In genomic region chr10:131006458-131007256, GRCh38 we compare ENCODE assay signal across 23 cellular contexts.
DNase-seq lines count a peak whose midpoint lies in the region; ATAC-seq and TF ChIP-seq lines count a peak whose summit lies in the region.
"Had no signal": no experiment of that assay in that cellular context is flagged by ENCODE, and none has a peak within 500 bp of the region (broad histone marks: within the 10 kb centered on the region; RNA-seq: fewer than 3 reads in every experiment).

No MANE protein-coding gene starts in this region.

- no peak overlapping the region for H3K27ac Mint-ChIP-seq in activated T-helper 17 cell treated with anti-CD3 and anti-CD28 coated beads, Interleukin-2, amount 50 U/mL, for 72 hours
- H3K27ac Mint-ChIP-seq: CD14-positive monocyte; CD4-positive, alpha-beta T cell; CD8-positive, alpha-beta memory T cell had no signal

- peaks cover 0 to 8% (median 2%) of the 10 kb centered on the region in 8 donors for H3K9me3 ChIP-seq in spleen
- H3K9me3 ChIP-seq: A549, BE2C had no signal

- no peak for TF ChIP-seq CTCF in coronary artery (IDR thresholded peaks at IDR 0.05)
- TF ChIP-seq CTCF in spleen (IDR thresholded peaks at IDR 0.05 in 8 of 11, conservative IDR thresholded peaks at IDR 0.05 in 3 of 11), result no peak

- H3K4me3 Mint-ChIP-seq in activated T-helper 17 cell treated with anti-CD3 and anti-CD28 coated beads, Interleukin-2, amount 50 U/mL, for 72 hours, result no peak overlapping the region
- H3K4me3 Mint-ChIP-seq: CD14-positive monocyte; CD4-positive, alpha-beta T cell; CD8-positive, alpha-beta memory T cell had no signal

- no peak overlapping the region for H3K27ac ChIP-seq in coronary artery
- no peak overlapping the region for H3K27ac ChIP-seq in spleen
- H3K27ac ChIP-seq: A549; BLaER1 treated with 17β-estradiol and CSF1 and Interleukin-3, amounts not matched to agents 10 nM and 100 nM had no signal

- H3K27me3 Mint-ChIP-seq in activated T-helper 17 cell treated with anti-CD3 and anti-CD28 coated beads, Interleukin-2, amount 50 U/mL, for 72 hours, result no peaks in the 10 kb centered on the region
- H3K27me3 Mint-ChIP-seq: CD4-positive, alpha-beta T cell; CD8-positive, alpha-beta memory T cell had no signal

- H3K9me3 Mint-ChIP-seq in activated T-helper 17 cell treated with anti-CD3 and anti-CD28 coated beads, Interleukin-2, amount 50 U/mL, for 72 hours, result no peaks in the 10 kb centered on the region
- H3K9me3 Mint-ChIP-seq: CD4-positive, alpha-beta T cell had no signal

- DNase-seq in activated effector memory CD4-positive, alpha-beta T cell treated with anti-CD3 and anti-CD28 coated beads, Interleukin-2, amount 50 U/mL, for 16 hours, result peak; percentile 38
- DNase-seq in activated effector memory CD4-positive, alpha-beta T cell treated with Interleukin-2 at 50 U/mL for 16 hours, result no peak
- DNase-seq in coronary artery (ENCODE audit: low spot score), result peak; percentile 16
- peak; percentile 31 for DNase-seq in left lobe of liver (ENCODE audit: low spot score)
- peak; percentile 58 for DNase-seq in spleen
- DNase-seq in DMS 273 (lab: John Stamatoyannopoulos, UW; ENCODE audit: unreplicated experiment), result no peak
- no peak for DNase-seq in KBM-7
- DNase-seq: 8988T; ACHN; AML-193; BE2C; CD8-positive, alpha-beta memory T cell; DMS53; DMS79 treated with DMSO at 0.1 percent for 48 hours; GF-D8; GOT3; H7; HCEC 1CT had no signal

- no peaks in the 10 kb centered on the region for H3K4me1 Mint-ChIP-seq in activated T-helper 17 cell treated with anti-CD3 and anti-CD28 coated beads, Interleukin-2, amount 50 U/mL, for 72 hours
- H3K4me1 Mint-ChIP-seq: CD14-positive monocyte; CD8-positive, alpha-beta memory T cell had no signal

- H3K36me3 ChIP-seq in spleen, result no peaks in the 10 kb centered on the region
- H3K36me3 ChIP-seq: BE2C; BLaER1 treated with 17β-estradiol and CSF1 and Interleukin-3, amounts not matched to agents 10 nM and 100 nM had no signal

- in situ Hi-C loops in KBM-7 (cut with MboI; ENCODE audit: low pct_unique_long_range_greater_than_20kb, low sequenced_read_pairs), result no loop called here

- H3K27me3 ChIP-seq in spleen (replicated peaks in 1 of 7), result peaks cover 0 to 4% (median 0%) of the 10 kb centered on the region in 7 donors
- H3K27me3 ChIP-seq: BE2C had no signal

- H3K4me3 ChIP-seq in coronary artery (no peak overlapping the region), spleen (no peak overlapping the region)
- H3K4me3 ChIP-seq: A549; BLaER1 treated with 17β-estradiol and CSF1 and Interleukin-3, amounts not matched to agents 10 nM and 100 nM had no signal

- intact Hi-C loops in spleen (cut with DNase I; ENCODE audit: low total_unique reads), result no loop called here

- no peaks in the 10 kb centered on the region for H3K36me3 Mint-ChIP-seq in activated T-helper 17 cell treated with anti-CD3 and anti-CD28 coated beads, Interleukin-2, amount 50 U/mL, for 72 hours (ENCODE audit: low read depth)
- H3K36me3 Mint-ChIP-seq: CD14-positive monocyte; CD8-positive, alpha-beta memory T cell had no signal

- no peaks in the 10 kb centered on the region for H3K4me1 ChIP-seq in spleen
- H3K4me1 ChIP-seq: A549, BE2C had no signal

- 77 to 90% (median 88%) methylated on average over 10 of the region's 10 CpGs for WGBS in spleen, 5 donors

- ATAC-seq in left lobe of liver, result no peak
- no peak for ATAC-seq in activated T-helper 17 cell treated with anti-CD3 and anti-CD28 coated beads, Interleukin-2, amount 50 U/mL, for 72 hours (replicated peaks)
- ATAC-seq: A549 had no signal

- TF ChIP-seq POLR2A in spleen (IDR thresholded peaks at IDR 0.05), result no peak

Comparison
In these comparisons a context has a peak if more than half of its experiments do, and no peak if none do; other contexts are left out.
1. DNase-seq: peak in activated effector memory CD4-positive, alpha-beta T cell treated with anti-CD3 and anti-CD28 coated beads, Interleukin-2, amount 50 U/mL, for 16 hours (single experiment), coronary artery (single experiment), left lobe of liver (single experiment) and spleen (single experiment); none in activated effector memory CD4-positive, alpha-beta T cell treated with Interleukin-2 at 50 U/mL for 16 hours (single experiment), DMS 273 (single experiment) and KBM-7 (single experiment).